ENCODE assay signal across 8 cellular contexts in the genomic region with DNA sequence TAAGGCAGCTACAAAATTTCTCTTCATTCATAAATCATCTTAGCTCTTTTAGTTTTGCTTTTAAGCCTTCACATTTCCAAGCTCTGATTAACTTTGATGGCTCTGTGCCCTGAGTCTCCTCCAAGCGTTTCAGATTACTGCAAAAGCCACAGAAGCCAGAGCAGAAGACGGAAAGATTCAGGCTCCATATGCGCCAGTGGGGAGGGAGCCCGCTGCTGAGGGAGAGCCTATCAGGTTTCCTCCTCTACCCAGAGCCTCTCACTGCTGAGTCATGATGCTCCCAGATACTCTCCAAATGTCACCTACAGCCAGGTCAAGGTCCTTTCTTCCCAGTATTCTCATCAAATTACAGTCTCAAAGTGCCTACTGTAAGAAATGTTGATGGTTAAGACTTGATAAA.
DNase-seq lines count a peak whose midpoint lies in the region; ATAC-seq, FAIRE-seq and TF ChIP-seq lines count a peak whose summit lies in the region.

No MANE protein-coding gene starts in this region.

- no peaks in the 10 kb centered on the region for H3K79me1 ChIP-seq in mesenchymal stem cell (replicated peaks; ENCODE audit: low read length, poor library complexity, severe bottlenecking)

- H4K91ac ChIP-seq in mesenchymal stem cell (ENCODE audit: low read length) = no peak overlapping the region

- no peak overlapping the region for H3K14ac ChIP-seq in mesenchymal stem cell (ENCODE audit: low read length in 2 of 2)

- H3K27me3 ChIP-seq in bronchial epithelial cell (ENCODE audit: control insufficient read depth, insufficient read depth, low read length) (peaks cover 2% of the 10 kb centered on the region), mesenchymal stem cell (ENCODE audit: control insufficient read depth in 1 of 2, insufficient read depth in 1 of 2, low read length in 2 of 2) (peaks cover 3 to 9% of the 10 kb centered on the region in 2 experiments)

- no peak overlapping the region for H3K9ac ChIP-seq in mesenchymal stem cell (ENCODE audit: low read length)

- no peak overlapping the region for H3K4me2 ChIP-seq in mesenchymal stem cell (ENCODE audit: low read length, poor library complexity, severe bottlenecking)

- no peaks in the 10 kb centered on the region for H3K36me3 ChIP-seq in bronchial epithelial cell (ENCODE audit: control insufficient read depth, insufficient read depth, low read length)
- no peaks in the 10 kb centered on the region for H3K36me3 ChIP-seq in mesenchymal stem cell (ENCODE audit: control insufficient read depth in 1 of 2, insufficient read depth in 2 of 2, low read depth in 1 of 2, low read length in 2 of 2)

- no peak overlapping the region for H2BK12ac ChIP-seq in mesenchymal stem cell (ENCODE audit: low read length in 2 of 2)

- H3K18ac ChIP-seq in mesenchymal stem cell (ENCODE audit: low read depth in 1 of 2, low read length in 2 of 2) = no peak overlapping the region

- H3K4me3 ChIP-seq in bronchial epithelial cell (ENCODE audit: low read depth, low read length) (no peak overlapping the region), mesenchymal stem cell (ENCODE audit: insufficient read depth in 1 of 2, low read depth in 1 of 2, low read length in 2 of 2) (no peak overlapping the region)

- H3K9me3 ChIP-seq in mesenchymal stem cell (ENCODE audit: control insufficient read depth, low read length) = peaks cover 5% of the 10 kb centered on the region

- H2BK120ac ChIP-seq in mesenchymal stem cell (ENCODE audit: low read depth, low read length) = no peak overlapping the region

- H3K4ac ChIP-seq in mesenchymal stem cell (ENCODE audit: low read depth in 1 of 2, low read length in 2 of 2) = no peak overlapping the region

- H2BK15ac ChIP-seq in mesenchymal stem cell (ENCODE audit: low read depth, poor library complexity, severe bottlenecking) = no peak overlapping the region

- H2AK5ac ChIP-seq in mesenchymal stem cell (ENCODE audit: low read length, severe bottlenecking) = no peak overlapping the region

- no peak for FAIRE-seq in bronchial epithelial cell (lab: Jason Lieb, UNC)

- 34% methylated on average over 3 of the region's 4 CpGs for WGBS in mesenchymal stem cell

- H2BK5ac ChIP-seq in mesenchymal stem cell (ENCODE audit: low read depth, low read length, poor library complexity, severe bottlenecking) = no peak overlapping the region

- no peak overlapping the region for H3K27ac ChIP-seq in mesenchymal stem cell (ENCODE audit: low read length, poor library complexity, severe bottlenecking)

- DNase-seq in COLO668 (lab: John Stamatoyannopoulos, UW; ENCODE audit: unreplicated experiment) (peak; percentile 69), NCI-H1436 (lab: John Stamatoyannopoulos, UW) (peak; percentile 60), bronchial epithelial cell (ENCODE audit: low read depth) (peak; percentile 53), mesenchymal stem cell (peak; percentile 59), T-helper 2 cell (no peak)
- no peak for DNase-seq in activated CD4-positive, CD25-positive, alpha-beta regulatory T cell treated with anti-CD3 and anti-CD28 coated beads, Interleukin-2, amount 50 U/mL, for 72 hours
- DNase-seq in activated CD4-positive, alpha-beta T cell treated with anti-CD3 and anti-CD28 coated beads for 4 hours = no peak

- TF ChIP-seq CTCF in bronchial epithelial cell (IDR thresholded peaks at IDR 0.05; ENCODE audit: insufficient read depth, low read length, severe bottlenecking) = no peak

- ATAC-seq in GM21528 (IDR thresholded peaks at IDR 0.05; ENCODE audit: low FRiP score, unreplicated experiment) = no peak

- H3K23ac ChIP-seq in mesenchymal stem cell (ENCODE audit: low read length in 2 of 2) = no peak overlapping the region

- H2AFZ ChIP-seq in mesenchymal stem cell (ENCODE audit: low read depth, low read length) = no peak overlapping the region

- H3K4me1 ChIP-seq in mesenchymal stem cell (ENCODE audit: control insufficient read depth, insufficient read depth, low read depth, low read length) = no peaks in the 10 kb centered on the region

- no peak overlapping the region for H4K8ac ChIP-seq in mesenchymal stem cell (ENCODE audit: low read length)

Comparison
In these comparisons a context has a peak if more than half of its experiments do, and no peak if none do; other contexts are left out.
1. DNase-seq: peak in COLO668 (single experiment), NCI-H1436 (single experiment), bronchial epithelial cell (single experiment) and mesenchymal stem cell (single experiment); none in activated CD4-positive, CD25-positive, alpha-beta regulatory T cell treated with anti-CD3 and anti-CD28 coated beads, Interleukin-2, amount 50 U/mL, for 72 hours (single experiment), T-helper 2 cell (0 of 5) and activated CD4-positive, alpha-beta T cell treated with anti-CD3 and anti-CD28 coated beads for 4 hours (0 of 2).